25 cellular contexts compared by ENCODE assay signal in genomic region chr6:100449239-100449691, GRCh38. TPM values are rescaled to one million over a fixed set of nuclear protein-coding genes. Genes with fewer than 3 reads are reported as not detected.
"Had no signal": no experiment of that assay in that cellular context is flagged by ENCODE, and none has a peak within 500 bp of the region (broad histone marks: within the 10 kb centered on the region; RNA-seq: fewer than 3 reads in every experiment).

No MANE protein-coding gene starts in this region.

- H3K36me3 ChIP-seq: adrenal gland, breast epithelium, gastroesophageal sphincter, heart left ventricle, neutrophil, suprapubic skin had no signal

- H3K4me3 ChIP-seq: adrenal gland, breast epithelium, gastroesophageal sphincter, heart left ventricle, mucosa of descending colon, pancreas, suprapubic skin had no signal

- H3K27ac ChIP-seq: adrenal gland, breast epithelium, gastroesophageal sphincter, heart left ventricle, neutrophil, pancreas, suprapubic skin had no signal

- H3K9me3 ChIP-seq: adrenal gland, gastroesophageal sphincter, heart left ventricle, mucosa of descending colon, neutrophil, pancreas, suprapubic skin had no signal

- H3K9me3 Mint-ChIP-seq: memory B cell; stimulated activated naive CD8-positive, alpha-beta T cell treated with anti-CD3 and anti-CD28 coated beads, Interleukin-15, amount 100 ng/mL, for 72 hours; T-cell; type B pancreatic cell had no signal

- H3K4me3 Mint-ChIP-seq: activated B cell treated with CpG ODN at 0.5 μM for 24 hours; immature natural killer cell; memory B cell; stimulated activated naive CD8-positive, alpha-beta T cell treated with anti-CD3 and anti-CD28 coated beads, Interleukin-15, amount 100 ng/mL, for 72 hours; T-cell; type B pancreatic cell had no signal

- H3K27ac Mint-ChIP-seq: activated B cell treated with CpG ODN at 0.5 μM for 24 hours; immature natural killer cell; memory B cell; stimulated activated naive CD8-positive, alpha-beta T cell treated with anti-CD3 and anti-CD28 coated beads, Interleukin-15, amount 100 ng/mL, for 72 hours; type B pancreatic cell had no signal

- DNase-seq: activated B cell treated with CpG ODN at 0.5 μM for 24 hours; activated CD4-positive, alpha-beta T cell treated with anti-CD3 and anti-CD28 coated beads, Interleukin-2, amount 50 U/mL, for 1 hour; activated gamma-delta T cell; adrenal gland; cortex of kidney; heart left ventricle; immature natural killer cell; mucosa of descending colon; naive B cell; stimulated activated CD4-positive, alpha-beta T cell treated with anti-CD3 and anti-CD28 coated beads, Interleukin-12 subunit alpha, Interleukin-12 subunit beta, amount 100 ng/mL, for 4 hours; stimulated activated CD4-positive, alpha-beta T cell treated with anti-CD3 and anti-CD28 coated beads, Interleukin-1b, Interleukin-23, amount 100 ng/mL, for 48 hours; stimulated activated naive CD8-positive, alpha-beta T cell treated with anti-CD3 and anti-CD28 coated beads, Interleukin-15, amount 100 ng/mL, for 72 hours; T-cell; T-helper 9 cell had no signal

- H3K36me3 Mint-ChIP-seq: immature natural killer cell, memory B cell, T-cell had no signal

- H3K4me1 ChIP-seq: breast epithelium, pancreas had no signal

- H3K4me1 Mint-ChIP-seq: immature natural killer cell, memory B cell had no signal

- ATAC-seq: activated naive CD4-positive, alpha-beta T cell treated with anti-CD3 and anti-CD28 coated beads, Interleukin-2, amount 50 U/mL, for 72 hours; esophagus mucosa; gastroesophageal sphincter; heart left ventricle; mucosa of descending colon; pancreas; stimulated activated naive CD8-positive, alpha-beta T cell treated with anti-CD3 and anti-CD28 coated beads, Interleukin-15, amount 100 ng/mL, for 72 hours; T-cell had no signal

RNA-seq across cellular contexts. Expression of gene SIM1, which starts 15.5 kb away (rescaled TPM):
- total RNA-seq: activated B cell treated with CpG ODN at 0.5 μM for 24 hours; activated naive CD4-positive, alpha-beta T cell treated with anti-CD3 and anti-CD28 coated beads, Interleukin-2, amount 50 U/mL, for 72 hours; adrenal gland; astrocyte; esophagus mucosa; gastroesophageal sphincter; mucosa of descending colon; T-cell had no signal
- polyA plus RNA-seq: adrenal gland, heart left ventricle, immature natural killer cell, liver had no signal
